ENCODE assay signal across 8 cellular contexts in genomic region chr19:44113784-44114390, GRCh38. TPM values are rescaled to one million over a fixed set of nuclear protein-coding genes. Genes with fewer than 3 reads are reported as not detected.
DNase-seq lines count a peak whose midpoint lies in the region; ATAC-seq and TF ChIP-seq lines count a peak whose summit lies in the region.

No MANE protein-coding gene starts in this region.

- H4K91ac ChIP-seq in mesenchymal stem cell (ENCODE audit: low read length): no peak overlapping the region

- H3K4ac ChIP-seq in mesenchymal stem cell (ENCODE audit: low read depth in 1 of 2, low read length in 2 of 2): no peak overlapping the region

- no peak overlapping the region for H2BK120ac ChIP-seq in mesenchymal stem cell (ENCODE audit: low read depth, low read length)

- H3K79me1 ChIP-seq in mesenchymal stem cell (replicated peaks; ENCODE audit: low read length, poor library complexity, severe bottlenecking): peaks cover 21% of the 10 kb centered on the region

- H3K36me3 ChIP-seq in A673 (ENCODE audit: insufficient read depth, low read length, poor library complexity, severe bottlenecking) (no peaks in the 10 kb centered on the region), mesenchymal stem cell (ENCODE audit: control insufficient read depth in 1 of 2, insufficient read depth in 2 of 2, low read depth in 1 of 2, low read length in 2 of 2) (peaks cover 11 to 24% of the 10 kb centered on the region in 2 experiments)

- no peak overlapping the region for H2BK5ac ChIP-seq in mesenchymal stem cell (ENCODE audit: low read depth, low read length, poor library complexity, severe bottlenecking)

- H2BK15ac ChIP-seq in mesenchymal stem cell (ENCODE audit: low read depth, poor library complexity, severe bottlenecking): no peak overlapping the region

- no peak overlapping the region for H2AK5ac ChIP-seq in mesenchymal stem cell (ENCODE audit: low read length, severe bottlenecking)

- no peak overlapping the region for H2BK12ac ChIP-seq in mesenchymal stem cell (ENCODE audit: low read length in 2 of 2)

- peak; percentile 12 for ATAC-seq in GM19397 (IDR thresholded peaks at IDR 0.05; ENCODE audit: unreplicated experiment)

- no peak overlapping the region for H3K23ac ChIP-seq in mesenchymal stem cell (ENCODE audit: low read length in 2 of 2)

- peaks cover 19% of the 10 kb centered on the region for H3K9me3 ChIP-seq in A673 (ENCODE audit: low read depth, low read length, poor library complexity, severe bottlenecking)
- peaks cover 3% of the 10 kb centered on the region for H3K9me3 ChIP-seq in mesenchymal stem cell (ENCODE audit: control insufficient read depth, low read length)

- DNase-seq in A673 (ENCODE audit: low spot score): peak; percentile 4
- DNase-seq in NCI-H69 (lab: John Stamatoyannopoulos, UW): peak; percentile 39
- no peak for DNase-seq in choroid plexus epithelial cell (ENCODE audit: low read depth)
- no peak for DNase-seq in mesenchymal stem cell
- no peak for DNase-seq in SHP77 (lab: John Stamatoyannopoulos, UW)
- no peak for DNase-seq in globus pallidus (ENCODE audit: low spot score)
- DNase-seq in LoVo (ENCODE audit: low spot score): no peak

- H3K4me3 ChIP-seq in A673 (ENCODE audit: low read depth, low read length, poor library complexity, severe bottlenecking) (peak overlapping the region; percentile 61), choroid plexus epithelial cell (ENCODE audit: low read depth, low read length) (peak overlapping the region; percentile 87), mesenchymal stem cell (ENCODE audit: insufficient read depth in 1 of 2, low read depth in 1 of 2, low read length in 2 of 2) (peak overlapping the region; percentile 87 to 92)

- peak overlapping the region; percentile 98 for H3K4me2 ChIP-seq in mesenchymal stem cell (ENCODE audit: low read length, poor library complexity, severe bottlenecking)

- no peak overlapping the region for H4K8ac ChIP-seq in mesenchymal stem cell (ENCODE audit: low read length)

- 8% methylated on average over 18 of the region's 18 CpGs for WGBS in mesenchymal stem cell

- peak overlapping the region in 1 of 2 experiments; percentile 61 for H3K18ac ChIP-seq in mesenchymal stem cell (ENCODE audit: low read depth in 1 of 2, low read length in 2 of 2)

- peak overlapping the region; percentile 98 for H3K9ac ChIP-seq in mesenchymal stem cell (ENCODE audit: low read length)

- H3K27me3 ChIP-seq in A673 (replicated peaks; ENCODE audit: insufficient read depth, low read depth, low read length, poor library complexity) (no peaks in the 10 kb centered on the region), mesenchymal stem cell (ENCODE audit: control insufficient read depth in 1 of 2, insufficient read depth in 1 of 2, low read length in 2 of 2) (no peaks in the 10 kb centered on the region)

- intact Hi-C loops in A673 (cut with micrococcal nuclease; ENCODE audit: unreplicated experiment): loop anchor here (5.0 kb wide), 1 partner anchor 112 kb away; the partner anchor contains the start of gene ZNF230

- CTCF ChIA-PET in A673 (lab: Charles Lee): no interaction called here

- TF ChIP-seq CTCF in A673 (conservative IDR thresholded peaks at IDR 0.05; ENCODE audit: low read depth, low read length) (no peak), choroid plexus epithelial cell (conservative IDR thresholded peaks at IDR 0.05; ENCODE audit: low read depth, low read length) (no peak)

- peak overlapping the region; percentile 74 for H2AFZ ChIP-seq in mesenchymal stem cell (ENCODE audit: low read depth, low read length)

- H3K4me1 ChIP-seq in A673 (ENCODE audit: insufficient read depth, low read length, poor library complexity, severe bottlenecking) (no peaks in the 10 kb centered on the region), mesenchymal stem cell (ENCODE audit: control insufficient read depth, insufficient read depth, low read depth, low read length) (peaks cover 3% of the 10 kb centered on the region)

- H3K27ac ChIP-seq in A673 (ENCODE audit: low read depth, low read length, poor library complexity, severe bottlenecking) (peak overlapping the region; percentile 67), mesenchymal stem cell (ENCODE audit: low read length, poor library complexity, severe bottlenecking) (no peak overlapping the region)

- no peak overlapping the region for H3K14ac ChIP-seq in mesenchymal stem cell (ENCODE audit: low read length in 2 of 2)

- TSS peak; percentile 44 for BruUV-seq in A673 (replicated peaks; lab: Mats Ljungman, UMichigan)

- POLR2A ChIA-PET in A673 (lab: Charles Lee; ENCODE audit: low non-redundant PET): interaction anchor here (0.6 kb wide), 1 partner anchor 14 kb away, joined by 3 read pairs; no protein-coding TSS in a partner anchor

RNA-seq across cellular contexts. Expression of gene ZNF225, which starts 0.7 kb away (rescaled TPM):
- 6.3 and 7.1 TPM in 2 replicates for total RNA-seq in A673 (2021)
- polyA plus RNA-seq in mesenchymal stem cell (2013, experiment 1 of 2): 2.1 TPM
- polyA plus RNA-seq in mesenchymal stem cell (2013, experiment 2 of 2): 2.1 TPM

RNA-seq across cellular contexts. Expression of gene ZNF224, which starts 19.7 kb away (rescaled TPM):
- total RNA-seq in A673 (2021): 20.4 and 23.8 TPM in 2 replicates
- polyA plus RNA-seq in mesenchymal stem cell (2013, experiment 1 of 2): 8.2 TPM
- polyA plus RNA-seq in mesenchymal stem cell (2013, experiment 2 of 2): 8.0 TPM

RNA-seq across cellular contexts. Expression of gene ZNF234, which starts 27.5 kb away (rescaled TPM):
- 15.1 and 17.1 TPM in 2 replicates for total RNA-seq in A673 (2021)
- polyA plus RNA-seq in mesenchymal stem cell (2013, experiment 1 of 2): 3.9 TPM
- 4.2 TPM for polyA plus RNA-seq in mesenchymal stem cell (2013, experiment 2 of 2)

RNA-seq across cellular contexts. Expression of gene ZNF284, which starts 41.9 kb away (rescaled TPM):
- total RNA-seq in A673 (2021): 3.1 and 3.2 TPM in 2 replicates
- polyA plus RNA-seq in mesenchymal stem cell (2013, experiment 1 of 2): 1.5 TPM
- polyA plus RNA-seq in mesenchymal stem cell (2013, experiment 2 of 2): 1.3 TPM

RNA-seq across cellular contexts. Expression of gene ZNF226, which starts 51.0 kb away (rescaled TPM):
- 21.4 and 23.1 TPM in 2 replicates for total RNA-seq in A673 (2021)
- 28.1 TPM for polyA plus RNA-seq in mesenchymal stem cell (2013, experiment 1 of 2)
- 31.4 TPM for polyA plus RNA-seq in mesenchymal stem cell (2013, experiment 2 of 2)

Comparison
In these comparisons a context has a peak if more than half of its experiments do, and no peak if none do; other contexts are left out.
1. DNase-seq: peak in A673 (single experiment) and NCI-H69 (single experiment); none in choroid plexus epithelial cell (single experiment), mesenchymal stem cell (single experiment), SHP77 (0 of 2), globus pallidus (single experiment) and LoVo (single experiment).
2. Peak in every context shown above with its lines, with median percentiles within 50 percentile points of each other: H3K4me3 ChIP-seq.